ENCODE assay signal across 19 cellular contexts in the genomic region with DNA sequence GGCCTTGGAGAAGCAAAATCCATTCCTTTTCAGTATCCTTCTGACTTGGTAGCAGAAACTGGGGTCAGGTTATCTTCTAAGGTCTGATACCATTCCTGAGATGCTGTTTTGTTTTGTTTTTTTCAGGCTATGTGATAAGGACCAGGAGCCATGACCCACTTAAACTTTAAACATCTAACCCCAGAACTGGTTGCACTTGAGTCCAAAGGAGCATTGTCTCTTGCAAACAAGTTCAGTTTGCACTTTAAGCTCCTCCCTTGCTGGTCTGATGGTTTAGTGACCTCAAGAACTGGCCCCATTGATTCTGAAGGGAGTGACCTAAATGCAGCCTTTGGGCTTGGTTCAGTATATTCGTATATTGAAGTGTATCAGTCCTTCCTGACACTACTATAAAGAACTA.
"Had no signal": no experiment of that assay in that cellular context is flagged by ENCODE, and none has a peak within 500 bp of the region (broad histone marks: within the 10 kb centered on the region; RNA-seq: fewer than 3 reads in every experiment).

No MANE protein-coding gene starts in this region.

- H3K27me3 ChIP-seq: tibial artery, upper lobe of left lung, uterus had no signal

- H3K36me3 ChIP-seq: prostate gland, tibial artery, upper lobe of left lung, uterus had no signal

- H3K4me1 ChIP-seq: prostate gland, uterus had no signal

- H3K4me3 ChIP-seq: prostate gland, smooth muscle cell, tibial artery, upper lobe of left lung, uterus had no signal

- DNase-seq: cerebellar nuclear complex; effector CD4-positive, alpha-beta T cell; endodermal cell; erythroblast; foreskin melanocyte; islet precursor cell; mammary epithelial cell; naive thymus-derived CD4-positive, alpha-beta T cell; nephron progenitor cell; retina; stimulated activated CD4-positive, alpha-beta T cell treated with anti-CD3 and anti-CD28 coated beads, Interleukin-4, amount 100 ng/mL, for 1 hour; stimulated activated CD8-positive, alpha-beta memory T cell treated with anti-CD3 and anti-CD28 coated beads, Interleukin-4, amount 100 ng/mL, for 48 hours; tibial artery; upper lobe of left lung; uterus had no signal

- ATAC-seq: naive thymus-derived CD4-positive, alpha-beta T cell; stimulated activated effector memory CD8-positive, alpha-beta T cell treated with anti-CD3 and anti-CD28 coated beads, Interleukin-12 subunit alpha, Interleukin-12 subunit beta, amount 100 ng/mL, for 72 hours had no signal

- H3K27ac ChIP-seq: parathyroid adenoma, prostate gland, tibial artery, upper lobe of left lung, uterus had no signal

- H3K9me3 ChIP-seq: prostate gland, tibial artery, upper lobe of left lung, uterus had no signal
